ENCODE assay signal across 16 cellular contexts in the genomic region with DNA sequence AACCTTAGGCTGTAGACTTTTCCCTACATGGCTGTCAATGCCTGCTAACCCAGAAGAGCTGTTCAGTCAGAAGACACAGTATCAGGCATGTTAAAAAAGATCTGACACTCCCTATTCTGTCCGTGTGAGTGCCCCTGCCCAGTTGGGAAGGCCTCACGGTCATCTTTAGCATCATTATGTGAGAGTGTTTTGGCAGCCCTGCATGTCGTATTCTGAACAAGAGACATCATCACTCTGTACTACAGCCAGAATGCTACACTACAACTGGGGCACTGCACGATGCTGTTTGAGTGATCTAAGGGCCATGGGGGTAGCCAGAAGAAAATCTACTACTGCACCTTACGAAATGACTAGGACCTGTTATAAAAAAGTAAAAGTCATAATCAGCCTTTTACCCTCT.
"Had no signal": no experiment of that assay in that cellular context is flagged by ENCODE, and none has a peak within 500 bp of the region (broad histone marks: within the 10 kb centered on the region; RNA-seq: fewer than 3 reads in every experiment).

No MANE protein-coding gene starts in this region.

- H3K36me3 ChIP-seq: cardiac muscle cell, esophagus squamous epithelium, left lung, right lobe of liver, tibial artery, upper lobe of right lung had no signal

- H3K9me3 ChIP-seq: esophagus squamous epithelium, left lung, right lobe of liver, tibial artery, upper lobe of right lung had no signal

- H3K4me1 ChIP-seq: esophagus squamous epithelium, left lung, right lobe of liver, upper lobe of right lung had no signal

- H3K4me3 ChIP-seq: cardiac muscle cell, esophagus squamous epithelium, left lung, lung, right lobe of liver, tibial artery, upper lobe of right lung had no signal

- DNase-seq: cerebellar nuclear complex; esophagus squamous epithelium; foreskin keratinocyte; islet precursor cell; left lung; mesenchymal stem cell; naive B cell; right lobe of liver; stimulated activated CD4-positive, alpha-beta T cell treated with anti-CD3 and anti-CD28 coated beads, Interleukin-4, amount 100 ng/mL, for 1 hour; stimulated activated CD8-positive, alpha-beta memory T cell treated with anti-CD3 and anti-CD28 coated beads, Interleukin-4, amount 100 ng/mL, for 48 hours; stimulated activated naive CD8-positive, alpha-beta T cell treated with anti-CD3 and anti-CD28 coated beads, Interleukin-15, Interleukin-2, amounts not matched to agents 100 U/mL and 50 U/mL, for 24 hours; tibial artery; upper lobe of right lung had no signal

- H3K27ac ChIP-seq: cardiac muscle cell, esophagus squamous epithelium, foreskin keratinocyte, left lung, right lobe of liver, tibial artery, upper lobe of right lung had no signal

- ATAC-seq: foreskin keratinocyte; left lung; right lobe of liver; stimulated activated effector memory CD8-positive, alpha-beta T cell treated with anti-CD3 and anti-CD28 coated beads, Interleukin-12 subunit alpha, Interleukin-12 subunit beta, amount 100 ng/mL, for 72 hours; stimulated activated naive CD8-positive, alpha-beta T cell treated with anti-CD3 and anti-CD28 coated beads, Interleukin-15, Interleukin-2, amounts not matched to agents 100 U/mL and 50 U/mL, for 24 hours; upper lobe of right lung had no signal

- H3K27me3 ChIP-seq: cardiac muscle cell, esophagus squamous epithelium, foreskin keratinocyte, left lung, right lobe of liver, tibial artery, upper lobe of right lung had no signal
